19 cellular contexts compared by ENCODE assay signal in the genomic region with DNA sequence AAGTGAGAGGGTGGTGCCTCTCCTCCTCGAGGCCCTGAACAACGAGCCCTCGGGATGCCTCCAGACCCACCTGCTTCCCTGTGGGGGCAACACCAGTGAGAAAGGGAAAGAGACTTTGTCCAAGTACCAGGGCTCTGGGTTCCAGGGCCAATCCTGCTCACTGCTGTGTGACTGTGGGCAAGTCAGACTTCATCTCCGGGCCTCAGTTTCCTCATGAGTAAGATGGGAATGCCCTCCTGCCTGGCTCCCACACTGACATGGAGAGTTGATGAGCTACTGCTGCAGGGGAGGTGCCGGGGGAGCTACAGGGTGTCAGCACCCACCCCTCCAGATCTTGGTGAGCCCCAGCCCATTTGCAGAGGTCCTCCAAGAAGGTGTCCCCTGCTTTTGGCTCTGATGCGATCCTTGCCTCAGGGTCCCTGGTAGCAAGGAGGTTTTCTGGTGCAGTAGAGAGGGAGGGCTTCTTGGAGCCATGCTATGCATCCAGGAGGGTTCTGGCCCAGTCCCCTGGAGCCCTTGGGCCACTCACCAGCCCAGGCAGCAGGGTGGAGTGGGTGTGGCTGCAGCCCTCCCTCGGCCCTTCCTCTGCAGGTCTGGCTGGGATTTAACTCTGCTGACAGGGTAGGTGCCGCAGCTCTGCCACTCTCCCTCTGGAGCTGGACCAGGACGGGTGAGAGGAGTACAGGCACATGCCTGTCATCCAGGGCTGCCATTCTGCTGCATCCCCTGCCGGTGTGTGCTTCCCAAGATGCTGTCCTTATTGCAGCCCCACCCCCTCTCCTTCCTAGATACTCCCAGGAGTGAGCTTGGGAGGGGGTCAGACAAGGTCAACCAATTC. TPM values are rescaled to one million over a fixed set of nuclear protein-coding genes. Genes with fewer than 3 reads are reported as not detected.
DNase-seq lines count a peak whose midpoint lies in the region; ATAC-seq, FAIRE-seq and TF ChIP-seq lines count a peak whose summit lies in the region.
"Had no signal": no experiment of that assay in that cellular context is flagged by ENCODE, and none has a peak within 500 bp of the region (broad histone marks: within the 10 kb centered on the region; RNA-seq: fewer than 3 reads in every experiment).

No MANE protein-coding gene starts in this region.

- no peaks in the 10 kb centered on the region for H3K27me3 Mint-ChIP-seq in activated T-cell treated with anti-CD3 and anti-CD28 coated beads, Interleukin-2, amount 50 U/mL, for 72 hours (ENCODE audit: low read depth)

- H3K27me3 ChIP-seq in RWPE2 (ENCODE audit: insufficient read depth, poor library complexity, severe bottlenecking) (no peaks in the 10 kb centered on the region), left ventricle myocardium inferior (ENCODE audit: low read depth) (no peaks in the 10 kb centered on the region)

- DNase-seq in D721Med (ENCODE audit: insufficient read length, low spot score) (peak; percentile 10), RWPE2 (ENCODE audit: low spot score) (peak; percentile 62), left ventricle myocardium inferior (no peak), sciatic nerve (ENCODE audit: low spot score) (peak; percentile 50), occipital lobe (lab: John Stamatoyannopoulos, UW) (no peak)
- no peak for DNase-seq in activated T-cell treated with anti-CD3 and anti-CD28 coated beads, Interleukin-2, amount 50 U/mL, for 72 hours
- DNase-seq: activated CD4-positive, alpha-beta T cell treated with anti-CD3 and anti-CD28 coated beads, Interleukin-2, amount 50 U/mL, for 48 hours; activated naive CD8-positive, alpha-beta T cell treated with anti-CD3 and anti-CD28 coated beads, Interleukin-2, amount 50 U/mL, for 24 hours; activated T-cell treated with anti-CD3 and anti-CD28 coated beads, Interleukin-2, amount 50 U/mL, for 48 hours; EL; KBM-7; kidney glomerular epithelial cell; midbrain; NCI-H187 treated with DMSO at 0.1 percent for 48 hours; RPMI8226; SW 1271 had no signal

- no peak overlapping the region for H3K4me3 ChIP-seq in RWPE2 (ENCODE audit: severe bottlenecking)
- no peak overlapping the region for H3K4me3 ChIP-seq in left ventricle myocardium inferior

- H3K4me3 Mint-ChIP-seq in activated T-cell treated with anti-CD3 and anti-CD28 coated beads, Interleukin-2, amount 50 U/mL, for 72 hours: no peak overlapping the region
- H3K4me3 Mint-ChIP-seq: activated naive CD8-positive, alpha-beta T cell treated with anti-CD3 and anti-CD28 coated beads, Interleukin-2, amount 50 U/mL, for 24 hours had no signal

- H3K4me1 ChIP-seq in RWPE2 (ENCODE audit: insufficient read depth, poor library complexity, severe bottlenecking) (peaks cover 19% of the 10 kb centered on the region), left ventricle myocardium inferior (peaks cover 56% of the 10 kb centered on the region)

- ATAC-seq in RWPE2 (ENCODE audit: low read depth): no peak
- ATAC-seq in sciatic nerve: no peak
- no peak for ATAC-seq in GM18870 (IDR thresholded peaks at IDR 0.05; ENCODE audit: unreplicated experiment)
- no peak for ATAC-seq in HG03520 (IDR thresholded peaks at IDR 0.05; ENCODE audit: unreplicated experiment)
- ATAC-seq in activated T-cell treated with anti-CD3 and anti-CD28 coated beads, Interleukin-2, amount 50 U/mL, for 72 hours (replicated peaks in 1 of 2): no peak
- ATAC-seq: activated naive CD8-positive, alpha-beta T cell treated with anti-CD3 and anti-CD28 coated beads, Interleukin-2, amount 50 U/mL, for 24 hours had no signal

- H3K9me3 Mint-ChIP-seq in activated T-cell treated with anti-CD3 and anti-CD28 coated beads, Interleukin-2, amount 50 U/mL, for 72 hours: no peaks in the 10 kb centered on the region
- H3K9me3 Mint-ChIP-seq: activated naive CD8-positive, alpha-beta T cell treated with anti-CD3 and anti-CD28 coated beads, Interleukin-2, amount 50 U/mL, for 24 hours had no signal

- H3K36me3 ChIP-seq in RWPE2 (ENCODE audit: low read depth) (no peaks in the 10 kb centered on the region), left ventricle myocardium inferior (peaks cover 4% of the 10 kb centered on the region)

- FAIRE-seq in D721Med (lab: Jason Lieb, UNC): no peak
- FAIRE-seq: H54 had no signal

- H3K36me3 Mint-ChIP-seq in activated T-cell treated with anti-CD3 and anti-CD28 coated beads, Interleukin-2, amount 50 U/mL, for 72 hours (ENCODE audit: insufficient read depth in 2 of 2): no peaks in the 10 kb centered on the region

- TF ChIP-seq CTCF in D721Med (IDR thresholded peaks at IDR 0.05; ENCODE audit: insufficient read depth, missing control alignments): no peak
- TF ChIP-seq CTCF in RWPE2 (IDR thresholded peaks at IDR 0.05; ENCODE audit: poor library complexity, severe bottlenecking): no peak
- no peak for TF ChIP-seq CTCF in left ventricle myocardium inferior (IDR thresholded peaks at IDR 0.05; ENCODE audit: borderline replicate concordance)

- H3K9me3 ChIP-seq in RWPE2 (ENCODE audit: severe bottlenecking) (no peaks in the 10 kb centered on the region), left ventricle myocardium inferior (replicated peaks) (no peaks in the 10 kb centered on the region)

- intact Hi-C loops in left ventricle myocardium inferior (cut with micrococcal nuclease): no loop called here
- intact Hi-C loops in sciatic nerve (cut with DNase I): no loop called here

- H3K4me1 Mint-ChIP-seq in activated T-cell treated with anti-CD3 and anti-CD28 coated beads, Interleukin-2, amount 50 U/mL, for 72 hours (ENCODE audit: low read depth): peaks cover 12% of the 10 kb centered on the region

- no peak overlapping the region for H3K27ac Mint-ChIP-seq in activated T-cell treated with anti-CD3 and anti-CD28 coated beads, Interleukin-2, amount 50 U/mL, for 72 hours
- H3K27ac Mint-ChIP-seq: activated naive CD8-positive, alpha-beta T cell treated with anti-CD3 and anti-CD28 coated beads, Interleukin-2, amount 50 U/mL, for 24 hours had no signal

- H3K27ac ChIP-seq in RWPE2 (ENCODE audit: poor library complexity, severe bottlenecking) (no peak overlapping the region), left ventricle myocardium inferior (replicated peaks) (peak overlapping the region; percentile 95)

RNA-seq across cellular contexts. Expression of gene LOXL1, which starts 26.9 kb away (rescaled TPM):
- total RNA-seq in left ventricle myocardium inferior: 31.9 TPM
- total RNA-seq in sciatic nerve: 16.6 TPM
- 3.4 TPM for total RNA-seq in occipital lobe
- total RNA-seq in activated T-cell treated with anti-CD3 and anti-CD28 coated beads, Interleukin-2, amount 50 U/mL, for 72 hours: 1 to 10 TPM; 1.9 to 2.5 TPM

RNA-seq across cellular contexts. Expression of gene STOML1, which starts 39.0 kb away (rescaled TPM):
- total RNA-seq in left ventricle myocardium inferior: 26.1 TPM
- 15.2 TPM for total RNA-seq in sciatic nerve
- 23.4 TPM for total RNA-seq in occipital lobe
- total RNA-seq in activated T-cell treated with anti-CD3 and anti-CD28 coated beads, Interleukin-2, amount 50 U/mL, for 72 hours: 10 to 100 TPM in 1 of 2 donors, 1 to 10 TPM in 1; 7.2 to 15.1 TPM

RNA-seq across cellular contexts. Expression of gene PML, which starts 41.4 kb away (rescaled TPM):
- 19.1 TPM for total RNA-seq in left ventricle myocardium inferior
- 86.6 TPM for total RNA-seq in sciatic nerve
- total RNA-seq in occipital lobe: 6.4 TPM
- 10 to 100 TPM; 70.9 to 71.6 TPM for total RNA-seq in activated T-cell treated with anti-CD3 and anti-CD28 coated beads, Interleukin-2, amount 50 U/mL, for 72 hours

Comparison
In these comparisons a context has a peak if more than half of its experiments do, and no peak if none do; other contexts are left out.
1. DNase-seq: peak in D721Med (single experiment), RWPE2 (single experiment) and sciatic nerve (single experiment); none in left ventricle myocardium inferior (single experiment), occipital lobe (single experiment) and activated T-cell treated with anti-CD3 and anti-CD28 coated beads, Interleukin-2, amount 50 U/mL, for 72 hours (0 of 2).